Comparison of ENCODE assay signal across 11 cellular contexts in the genomic region with DNA sequence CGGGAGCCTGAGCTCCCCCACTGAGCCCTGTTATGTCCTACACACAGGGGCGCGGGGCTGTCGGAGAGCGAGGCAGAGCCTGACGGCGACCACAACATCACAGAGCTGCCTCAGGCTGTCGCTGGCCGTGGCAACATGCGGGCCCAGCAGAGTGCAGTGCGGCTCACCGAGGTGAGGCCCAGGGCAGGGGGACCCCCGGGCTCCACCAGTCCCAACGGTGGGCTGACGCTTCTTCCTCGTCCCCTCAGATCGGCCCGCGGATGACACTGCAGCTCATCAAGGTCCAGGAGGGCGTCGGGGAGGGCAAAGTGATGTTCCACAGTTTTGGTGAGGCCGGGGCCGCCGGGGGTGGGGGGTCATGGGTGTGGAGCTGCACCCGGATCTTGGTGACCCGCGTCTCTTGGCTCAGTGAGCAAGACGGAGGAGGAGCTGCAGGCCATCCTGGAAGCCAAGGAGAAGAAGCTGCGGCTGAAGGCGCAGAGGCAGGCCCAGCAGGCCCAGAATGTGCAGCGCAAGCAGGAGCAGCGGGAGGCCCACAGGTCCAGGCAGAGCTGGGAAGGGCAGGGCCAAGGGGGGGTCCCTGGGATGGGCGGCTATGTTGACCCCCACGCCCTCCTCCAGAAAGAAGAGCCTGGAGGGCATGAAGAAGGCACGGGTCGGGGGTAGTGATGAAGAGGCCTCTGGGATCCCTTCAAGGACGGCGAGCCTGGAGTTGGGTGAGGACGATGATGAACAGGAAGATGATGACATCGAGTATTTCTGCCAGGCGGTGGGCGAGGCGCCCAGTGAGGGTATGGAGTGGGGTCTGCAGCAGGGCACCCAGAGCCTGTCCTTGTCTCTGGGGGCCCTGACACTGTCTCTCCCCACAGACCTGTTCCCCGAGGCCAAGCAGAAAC. TPM values are rescaled to one million over a fixed set of nuclear protein-coding genes. Genes with fewer than 3 reads are reported as not detected.
DNase-seq lines count a peak whose midpoint lies in the region; ATAC-seq and TF ChIP-seq lines count a peak whose summit lies in the region.
"Had no signal": no experiment of that assay in that cellular context is flagged by ENCODE, and none has a peak within 500 bp of the region (broad histone marks: within the 10 kb centered on the region; RNA-seq: fewer than 3 reads in every experiment).

No MANE protein-coding gene starts in this region.

- H3K36me3 Mint-ChIP-seq in T-helper 17 cell (ENCODE audit: low read depth) (peaks cover 9% of the 10 kb centered on the region), nephron progenitor cell (ENCODE audit: low read depth) (peaks cover 30% of the 10 kb centered on the region)

- peak overlapping the region; percentile 97 for H3K27ac Mint-ChIP-seq in T-helper 17 cell
- H3K27ac Mint-ChIP-seq in nephron progenitor cell = peak overlapping the region; percentile 42

- peak; percentile 28 for DNase-seq in activated CD4-positive, alpha-beta T cell treated with anti-CD3 and anti-CD28 coated beads for 48 hours
- DNase-seq in activated CD4-positive, alpha-beta T cell treated with anti-CD3 and anti-CD28 coated beads, Interleukin-2, amount 50 U/mL, for 1 hour = no peak
- DNase-seq in T-helper 17 cell (no peak), nephron progenitor cell (no peak), foreskin fibroblast (no peak), KBM-7 (no peak)
- DNase-seq: DND-41, NCI-H510A, WERI-Rb-1 had no signal

- no peak overlapping the region for H3K4me3 ChIP-seq in foreskin fibroblast (ENCODE audit: low read depth in 1 of 2, low read length in 2 of 2)

- H3K4me1 Mint-ChIP-seq in T-helper 17 cell (peaks cover 41% of the 10 kb centered on the region), nephron progenitor cell (peaks cover 14% of the 10 kb centered on the region)

- in situ Hi-C loops in KBM-7 (cut with MboI; ENCODE audit: low pct_unique_long_range_greater_than_20kb, low sequenced_read_pairs) = no loop called here

- H3K9me3 ChIP-seq in T-helper 17 cell (ENCODE audit: control insufficient read depth, low read length, poor library complexity, severe bottlenecking) = no peaks in the 10 kb centered on the region
- H3K9me3 ChIP-seq: neutrophil had no signal

- H3K9me3 Mint-ChIP-seq in nephron progenitor cell = no peaks in the 10 kb centered on the region

- TF ChIP-seq CTCF in nephron progenitor cell (IDR thresholded peaks at IDR 0.05) = no peak
- TF ChIP-seq CTCF in foreskin fibroblast (IDR thresholded peaks at IDR 0.05; ENCODE audit: low read depth, low read length) = no peak

- peak overlapping the region; percentile 81 for H3K4me3 Mint-ChIP-seq in T-helper 17 cell
- no peak overlapping the region for H3K4me3 Mint-ChIP-seq in nephron progenitor cell

- H3K27me3 Mint-ChIP-seq in T-helper 17 cell = no peaks in the 10 kb centered on the region
- H3K27me3 Mint-ChIP-seq in nephron progenitor cell (ENCODE audit: low read depth, poor library complexity) = no peaks in the 10 kb centered on the region

- ATAC-seq in T-helper 17 cell = no peak
- ATAC-seq: left lobe of liver had no signal

RNA-seq across cellular contexts. Expression of gene P2RY11, which starts 1.2 kb away (rescaled TPM):
- total RNA-seq in T-helper 17 cell = 10 to 100 TPM; 46.6 to 50.8 TPM

RNA-seq across cellular contexts. Expression of gene PPAN, which starts 4.2 kb away (rescaled TPM):
- total RNA-seq in T-helper 17 cell = 10 to 100 TPM; 79.8 to 87.8 TPM

RNA-seq across cellular contexts. Expression of gene ANGPTL6, which starts 7.8 kb away (rescaled TPM):
- total RNA-seq in T-helper 17 cell = 1 to 10 TPM in 1 of 2 donors, under 1 TPM in 1; 0.86 to 2.2 TPM

RNA-seq across cellular contexts. Expression of gene EIF3G, which starts 9.4 kb away (rescaled TPM):
- total RNA-seq in T-helper 17 cell = 100 to 1,000 TPM; 312 to 322 TPM

RNA-seq across cellular contexts. Expression of gene SHFL, which starts 24.2 kb away (rescaled TPM):
- total RNA-seq in T-helper 17 cell = 10 to 100 TPM; 65.2 to 68.0 TPM
